Comparison of ENCODE assay signal across 23 cellular contexts in the genomic region with DNA sequence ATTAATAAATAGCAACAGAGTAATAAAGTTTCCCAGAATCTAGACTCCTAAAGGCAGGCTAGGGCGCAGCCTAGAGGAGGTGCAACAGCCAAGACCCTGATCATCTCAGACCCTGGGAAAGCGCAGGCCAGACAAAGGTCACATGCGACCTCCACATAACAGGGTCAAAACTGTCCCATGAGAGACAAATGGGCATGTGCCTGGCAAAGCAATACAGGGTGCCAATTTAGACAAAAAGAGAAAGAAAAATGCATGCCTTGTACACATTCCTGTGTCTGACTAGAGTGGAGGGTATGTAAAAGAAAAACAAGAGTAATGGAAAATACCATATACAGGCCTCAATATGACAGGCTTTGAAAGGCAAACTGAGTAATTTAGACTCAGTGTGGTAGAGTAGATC. TPM values are rescaled to one million over a fixed set of nuclear protein-coding genes. Genes with fewer than 3 reads are reported as not detected.
DNase-seq lines count a peak whose midpoint lies in the region; ATAC-seq and TF ChIP-seq lines count a peak whose summit lies in the region.
"Had no signal": no experiment of that assay in that cellular context is flagged by ENCODE, and none has a peak within 500 bp of the region (broad histone marks: within the 10 kb centered on the region; RNA-seq: fewer than 3 reads in every experiment).

No MANE protein-coding gene starts in this region.

- H3K27ac ChIP-seq in esophagus muscularis mucosa (replicated peaks in 1 of 4) (peak overlapping the region; percentile 46 to 80 (median 58)), psoas muscle (peak overlapping the region; percentile 82)

- no peak overlapping the region for H3K4me3 Mint-ChIP-seq in CD14-positive monocyte
- H3K4me3 Mint-ChIP-seq: neural crest cell had no signal

- H3K27me3 ChIP-seq in esophagus muscularis mucosa (no peaks in the 10 kb centered on the region), psoas muscle (ENCODE audit: insufficient read depth in 3 of 3, low read length in 2 of 3) (no peaks in the 10 kb centered on the region)

- peaks cover 33% of the 10 kb centered on the region for H3K4me1 Mint-ChIP-seq in CD14-positive monocyte

- ATAC-seq in psoas muscle: no peak

- H3K9me3 Mint-ChIP-seq in CD14-positive monocyte: peaks cover 0 to under 1% (median 0%) of the 10 kb centered on the region in 7 donors
- H3K9me3 Mint-ChIP-seq: neural crest cell had no signal

- H3K9me3 ChIP-seq in esophagus muscularis mucosa (no peaks in the 10 kb centered on the region), psoas muscle (no peaks in the 10 kb centered on the region)

- H3K4me1 ChIP-seq in esophagus muscularis mucosa: peaks cover 18 to 72% (median 57%) of the 10 kb centered on the region in 4 donors
- peaks cover 62% of the 10 kb centered on the region for H3K4me1 ChIP-seq in psoas muscle

- no peak for TF ChIP-seq CTCF in AG10803 (conservative IDR thresholded peaks at IDR 0.05; ENCODE audit: low read length)
- TF ChIP-seq CTCF in esophagus muscularis mucosa (IDR thresholded peaks at IDR 0.05): no peak
- no peak for TF ChIP-seq CTCF in psoas muscle (IDR thresholded peaks at IDR 0.05)
- TF ChIP-seq CTCF in CD14-positive monocyte (IDR thresholded peaks at IDR 0.05): no peak

- DNase-seq in AG10803 (ENCODE audit: low read depth) (peak; percentile 46), M059J (ENCODE audit: low read depth) (peak; percentile 1), esophagus muscularis mucosa (ENCODE audit: extremely low spot score) (peak; percentile 55), psoas muscle (no peak), SK-N-DZ (ENCODE audit: low spot score) (no peak), cerebellar nuclear complex (lab: John Stamatoyannopoulos, UW) (no peak), HPDE6-E6E7 (ENCODE audit: extremely low spot score) (no peak), CD14-positive monocyte (ENCODE audit: low spot score) (no peak)
- DNase-seq: ACHN; activated CD4-positive, alpha-beta T cell treated with anti-CD3 and anti-CD28 coated beads, Interleukin-2, amount 50 U/mL, for 4 hours; activated gamma-delta T cell; cortex of kidney; DND-41; Karpas-422; NCI-H1105 treated with DMSO at 0.1 percent for 48 hours; NCI-H2171 treated with DMSO at 0.1 percent for 48 hours; OCI-M1; SHP77; stimulated activated CD4-positive, alpha-beta T cell treated with anti-CD3 and anti-CD28 coated beads, Interleukin-12 subunit alpha, Interleukin-12 subunit beta, amount 100 ng/mL, for 4 hours; stimulated activated CD8-positive, alpha-beta memory T cell treated with anti-CD3 and anti-CD28 coated beads, Interleukin-4, amount 100 ng/mL, for 48 hours; substantia nigra; T-helper 1 cell had no signal

- peak overlapping the region in 3 of 7 donors; percentile 21 to 51 (median 46) for H3K27ac Mint-ChIP-seq in CD14-positive monocyte

- H3K36me3 ChIP-seq in esophagus muscularis mucosa (no peaks in the 10 kb centered on the region), psoas muscle (ENCODE audit: insufficient read depth in 1 of 2, low read depth in 1 of 2) (no peaks in the 10 kb centered on the region)

- H3K27me3 Mint-ChIP-seq in CD14-positive monocyte (ENCODE audit: low read depth in 3 of 3): peaks cover 0 to 2% (median 0%) of the 10 kb centered on the region in 3 donors

- peaks cover 8 to 27% of the 10 kb centered on the region in 2 donors for H3K36me3 Mint-ChIP-seq in CD14-positive monocyte

- no peak for TF ChIP-seq POLR2A in esophagus muscularis mucosa (IDR thresholded peaks at IDR 0.05; ENCODE audit: low read depth)

- WGBS in esophagus muscularis mucosa: 82% methylated on average over 3 of the region's 3 CpGs
- 83 to 89% (median 89%) methylated on average over 3 of the region's 3 CpGs for WGBS in psoas muscle, 3 donors

- no peak overlapping the region for H3K4me3 ChIP-seq in AG10803 (ENCODE audit: low read length)
- H3K4me3 ChIP-seq in esophagus muscularis mucosa: no peak overlapping the region
- no peak overlapping the region for H3K4me3 ChIP-seq in psoas muscle

- TF ChIP-seq EP300 in esophagus muscularis mucosa (IDR thresholded peaks at IDR 0.05): no peak

- intact Hi-C loops in esophagus muscularis mucosa (cut with DNase I) (no loop called here), psoas muscle (cut with DNase I) (no loop called here), CD14-positive monocyte (cut with micrococcal nuclease) (no loop called here)

RNA-seq across cellular contexts. Expression of gene MPP7, which starts 22.2 kb away (rescaled TPM):
- 0.94 and 1.7 TPM in 2 replicates for total RNA-seq in M059J (2014; rRNA removed; shearing (Covaris generic))
- total RNA-seq in esophagus muscularis mucosa (10 to 100 TPM; 30.3 to 59.1 (median 49.3) TPM), psoas muscle (10 to 100 TPM; 11.3 to 12.5 (median 12.3) TPM)
- polyA plus RNA-seq in psoas muscle (1 to 10 TPM; 2.3 to 6.5 (median 6.5) TPM), CD14-positive monocyte (10 to 100 TPM; 33.6 to 48.3 TPM)
- 0.10 and 0.63 TPM in 2 replicates for polyA plus RNA-seq in SK-N-DZ (2014; cell fraction: cytosol; rRNA removed)
- polyA plus RNA-seq in SK-N-DZ (2014; cell fraction: nucleus; rRNA removed): 0.21 TPM in 1 of 2 replicates, not detected in the other

Comparison
In these comparisons a context has a peak if more than half of its experiments do, and no peak if none do; other contexts are left out.
1. DNase-seq: peak in AG10803 (single experiment), M059J (single experiment) and esophagus muscularis mucosa (single experiment); none in psoas muscle (0 of 2), SK-N-DZ (single experiment), cerebellar nuclear complex (0 of 2), HPDE6-E6E7 (single experiment) and CD14-positive monocyte (single experiment).